ENCODE assay signal across 8 cellular contexts in the genomic region with DNA sequence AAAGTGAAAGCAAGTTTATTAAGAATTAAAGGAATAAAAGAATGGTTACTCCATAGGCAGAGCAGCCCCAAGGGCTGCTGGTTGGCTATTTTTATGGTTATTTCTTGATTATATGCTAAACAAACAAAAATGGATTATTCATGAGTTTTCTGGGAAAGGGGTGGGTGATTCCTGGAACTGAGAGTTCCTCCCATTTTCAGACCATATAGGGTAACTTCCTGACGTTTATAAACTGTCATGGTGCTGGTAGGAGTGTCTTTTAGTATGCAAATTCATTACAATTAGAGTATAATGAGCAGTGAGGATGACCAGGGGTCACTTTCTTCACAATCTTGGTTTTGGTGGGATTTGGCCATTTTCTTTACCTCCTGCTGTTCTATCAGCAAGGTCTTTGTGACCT.
"Had no signal": no experiment of that assay in that cellular context is flagged by ENCODE, and none has a peak within 500 bp of the region (broad histone marks: within the 10 kb centered on the region; RNA-seq: fewer than 3 reads in every experiment).

No MANE protein-coding gene starts in this region.

- H3K27ac ChIP-seq: KMS-11 had no signal

- H3K9ac ChIP-seq: KMS-11 had no signal

- ATAC-seq: GM23338 had no signal

- DNase-seq: H9, HCEC 1CT, IMR-90, KBM-7 had no signal

- H2AFZ ChIP-seq: GM23338 had no signal

- H3K4me2 ChIP-seq: GM23338, KMS-11 had no signal

- H3K4me3 ChIP-seq: GM23338 had no signal

- FAIRE-seq: H1, HTR-8/SVneo had no signal
